9 cellular contexts compared by ENCODE assay signal in genomic region chr7:152158801-152159587, GRCh38.
A peak's percentile ranks its signal among the peaks of the same experiment; 100 is the strongest.
DNase-seq lines count a peak whose midpoint lies in the region; ATAC-seq, FAIRE-seq and TF ChIP-seq lines count a peak whose summit lies in the region.
"Had no signal": no experiment of that assay in that cellular context is flagged by ENCODE, and none has a peak within 500 bp of the region (broad histone marks: within the 10 kb centered on the region; RNA-seq: fewer than 3 reads in every experiment).

No MANE protein-coding gene starts in this region.

- TF ChIP-seq CTCF in K562 (IDR thresholded peaks at IDR 0.05 in 2 of 3, conservative IDR thresholded peaks at IDR 0.05 in 1 of 3; ENCODE audit: insufficient read depth in 2 of 3, low read depth in 1 of 3, low read length in 3 of 3) = no peak

- H3K9me1 ChIP-seq in K562 (ENCODE audit: control insufficient read depth, insufficient read depth, low read length) = no peaks in the 10 kb centered on the region

- DNase-seq in GM12892 (ENCODE audit: insufficient read length) (peak; percentile 40), K562 (ENCODE audit: extremely low read depth in 1 of 4, low spot score in 3 of 4) (no peak), NCI-H2196 (lab: John Stamatoyannopoulos, UW; ENCODE audit: unreplicated experiment) (no peak), NCI-H1417 (lab: John Stamatoyannopoulos, UW) (no peak), NCI-H69 (lab: John Stamatoyannopoulos, UW) (no peak), NCI-H146 treated with DMSO at 0.1 percent for 48 hours (lab: John Stamatoyannopoulos, UW; ENCODE audit: unreplicated experiment) (no peak)

- in situ Hi-C loops in K562 (cut with MboI) = no loop called here

- H3K27me3 ChIP-seq in K562 (ENCODE audit: control insufficient read depth in 2 of 2, insufficient read depth in 2 of 2, low read length in 2 of 2) = no peaks in the 10 kb centered on the region

- H3K36me3 ChIP-seq in K562 (ENCODE audit: control insufficient read depth, insufficient read depth, low read length) = peaks cover 94% of the 10 kb centered on the region

- no peak overlapping the region for H3K27ac ChIP-seq in K562 (ENCODE audit: extremely low read depth, low read depth, low read length)
- H3K27ac ChIP-seq: thoracic aorta had no signal

- H3K9me3 ChIP-seq in K562 (replicated peaks; ENCODE audit: control insufficient read depth, insufficient read depth, low read depth, low read length) = no peaks in the 10 kb centered on the region
- H3K9me3 ChIP-seq: thoracic aorta had no signal

- intact Hi-C loops in K562 (cut with micrococcal nuclease) = no loop called here

- no peak overlapping the region for H2AFZ ChIP-seq in K562 (ENCODE audit: low read depth, low read length)

- no peak overlapping the region for H3K9ac ChIP-seq in K562 (ENCODE audit: insufficient read depth in 1 of 2, low read depth in 2 of 2, low read length in 2 of 2)

- no peaks in the 10 kb centered on the region for H4K20me1 ChIP-seq in K562 (replicated peaks; ENCODE audit: control insufficient read depth, insufficient read depth, low read length)

- BruUV-seq in K562 (replicated peaks; lab: Mats Ljungman, UMichigan) = no TSS peak

- no peak overlapping the region for H3K4me3 ChIP-seq in K562
- H3K4me3 ChIP-seq: thoracic aorta had no signal

- WGBS in K562 (ENCODE audit: insufficient coverage, low coverage, missing lambda C conversion rate) = 92% methylated on average over 11 of the region's 11 CpGs

- POLR2A ChIA-PET in K562 (lab: Yijun Ruan, JAX) = no interaction called here

- TF ChIP-seq RAD21 in K562 (CRISPR knock-in tag; conservative IDR thresholded peaks at IDR 0.05 in 1 of 2, IDR thresholded peaks at IDR 0.05 in 1 of 2) = no peak

- H3K4me2 ChIP-seq in K562 (ENCODE audit: insufficient read depth, low read length) = no peak overlapping the region

- no peaks in the 10 kb centered on the region for H3K79me2 ChIP-seq in K562 (ENCODE audit: control insufficient read depth, insufficient read depth, low read length)

- H3K4me1 ChIP-seq in K562 (replicated peaks in 1 of 2; ENCODE audit: control insufficient read depth in 2 of 2, insufficient read depth in 2 of 2, low read length in 2 of 2) = no peaks in the 10 kb centered on the region

- ATAC-seq in GM21381 (IDR thresholded peaks at IDR 0.05; ENCODE audit: unreplicated experiment) = peak; percentile 90
- peak; percentile 85 for ATAC-seq in HG03439 (IDR thresholded peaks at IDR 0.05; ENCODE audit: unreplicated experiment)
- no peak for ATAC-seq in K562

- CTCF ChIA-PET in K562 (lab: Yijun Ruan, JAX; ENCODE audit: low intra/inter-chr PET ratio) = no interaction called here

- FAIRE-seq in GM12892 (lab: Jason Lieb, UNC) = peak; percentile 95
- FAIRE-seq in K562 (lab: Jason Lieb, UNC) = no peak

- TF ChIP-seq EP300 in K562 (IDR thresholded peaks at IDR 0.05; ENCODE audit: low read length) = no peak

- TF ChIP-seq POLR2A in GM12892 (IDR thresholded peaks at IDR 0.05; ENCODE audit: low read depth, low read length) (no peak), K562 (conservative IDR thresholded peaks at IDR 0.05) (0 out of 2 replicates have a peak, but pooled peaks have one; percentile 13)

TF ChIP-seq in K562, 482 proteins besides CTCF, POLR2A, EP300 and RAD21:
- TF ChIP-seq THRB (CRISPR knock-in tag; conservative IDR thresholded peaks at IDR 0.05) (no peak), LARP7 (IDR thresholded peaks at IDR 0.05) (no peak), ZFP36 (IDR thresholded peaks at IDR 0.05; ENCODE audit: low read depth, low read length, partially characterized antibody) (no peak), ATF4 (CRISPR knock-in tag; IDR thresholded peaks at IDR 0.05) (no peak), POLR2H (tag; IDR thresholded peaks at IDR 0.05; ENCODE audit: low read depth) (no peak), HOMEZ (CRISPR knock-in tag; IDR thresholded peaks at IDR 0.05) (no peak), BCL6 (CRISPR knock-in tag; IDR thresholded peaks at IDR 0.05) (no peak), NFXL1 (CRISPR knock-in tag; IDR thresholded peaks at IDR 0.05) (no peak), GTF2F1 (IDR thresholded peaks at IDR 0.05; ENCODE audit: low read depth, low read length) (no peak), ZNF124 (CRISPR knock-in tag; IDR thresholded peaks at IDR 0.05) (no peak), ZSCAN29 (IDR thresholded peaks at IDR 0.05) (no peak), ZNF274 (IDR thresholded peaks at IDR 0.05; ENCODE audit: borderline replicate concordance, low read depth, low read length) (no peak), NCOR1 (IDR thresholded peaks at IDR 0.05) (no peak), ZNF316 (IDR thresholded peaks at IDR 0.05) (no peak), CREM (IDR thresholded peaks at IDR 0.05; ENCODE audit: low read depth) (no peak), RHOXF2B (CRISPR knock-in tag; conservative IDR thresholded peaks at IDR 0.05) (no peak), HMGN3 (IDR thresholded peaks at IDR 0.05; ENCODE audit: borderline replicate concordance, extremely low read depth, insufficient read length, low read depth, low read length) (no peak), ZNF395 (CRISPR knock-in tag; IDR thresholded peaks at IDR 0.05) (no peak), RBFOX2 (IDR thresholded peaks at IDR 0.05; ENCODE audit: low read depth, low read length) (no peak)
